In genomic region chr1:84264961-84265360, GRCh38 we compare ENCODE assay signal across 16 cellular contexts.
"Had no signal": no experiment of that assay in that cellular context is flagged by ENCODE, and none has a peak within 500 bp of the region (broad histone marks: within the 10 kb centered on the region; RNA-seq: fewer than 3 reads in every experiment).

No MANE protein-coding gene starts in this region.

- H3K4me1 ChIP-seq: foreskin keratinocyte, right atrium auricular region, testis, tibial nerve had no signal

- H3K4me3 ChIP-seq: esophagus squamous epithelium, lung, right atrium auricular region, testis, tibial nerve had no signal

- DNase-seq: esophagus squamous epithelium; foreskin keratinocyte; immature natural killer cell; kidney; left cardiac atrium; left ventricle myocardium superior; mesenchymal stem cell; naive B cell; small intestine; stimulated activated CD4-positive, alpha-beta T cell treated with anti-CD3 and anti-CD28 coated beads, Interleukin-2, amount 100 ng/mL, for 48 hours; testis had no signal

- H3K36me3 ChIP-seq: esophagus squamous epithelium, neutrophil, right atrium auricular region, tibial nerve had no signal

- ATAC-seq: foreskin keratinocyte; left cardiac atrium; left ventricle myocardium superior; stimulated activated memory B cell treated with anti-CD40 and anti-IgM and Interleukin-4, amounts not matched to agents 10 μg/mL and 1 μg/mL and 100 μg/mL, for 72 hours had no signal

- H3K27me3 ChIP-seq: esophagus squamous epithelium, foreskin keratinocyte, neutrophil, right atrium auricular region, testis, tibial nerve had no signal

- H3K27ac ChIP-seq: esophagus squamous epithelium, foreskin keratinocyte, neutrophil, right atrium auricular region, testis, tibial nerve had no signal

- H3K9me3 ChIP-seq: esophagus squamous epithelium, neutrophil, right atrium auricular region, testis, tibial nerve had no signal
